Comparison of ENCODE assay signal across 3 cellular contexts in the genomic region with DNA sequence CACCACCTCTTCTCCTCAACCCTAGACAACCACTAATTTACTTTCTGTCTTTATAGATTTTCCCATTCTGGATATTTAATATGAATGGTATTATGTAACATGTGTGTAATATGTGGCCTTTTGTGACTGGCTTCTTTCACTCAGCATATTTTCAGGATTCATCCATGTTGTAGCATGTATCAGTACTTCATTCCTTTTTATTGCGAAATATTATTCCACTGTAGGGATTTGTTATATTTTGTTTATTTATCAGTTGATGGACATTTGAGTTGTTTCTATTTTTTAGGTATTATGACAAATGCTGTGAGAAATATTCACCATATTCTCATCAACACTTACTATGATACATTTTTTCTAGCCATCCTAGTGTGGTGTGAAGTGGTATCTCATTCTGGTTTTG.
TF ChIP-seq lines count a peak whose summit lies in the region.

No MANE protein-coding gene starts in this region.

TF ChIP-seq in IMR-90, 13 proteins besides CTCF, POLR2A, EP300 and RAD21:
- TF ChIP-seq MAZ (IDR thresholded peaks at IDR 0.05; ENCODE audit: borderline replicate concordance, low read depth, low read length): no peak
- peak; percentile 49 for TF ChIP-seq CEBPB (IDR thresholded peaks at IDR 0.05; ENCODE audit: low read depth, low read length)
TF ChIP-seq in IMR-90: peak in this region for 1.

TF ChIP-seq in K562, 482 proteins besides CTCF, POLR2A, EP300 and RAD21:
- TF ChIP-seq, protein P1, sequence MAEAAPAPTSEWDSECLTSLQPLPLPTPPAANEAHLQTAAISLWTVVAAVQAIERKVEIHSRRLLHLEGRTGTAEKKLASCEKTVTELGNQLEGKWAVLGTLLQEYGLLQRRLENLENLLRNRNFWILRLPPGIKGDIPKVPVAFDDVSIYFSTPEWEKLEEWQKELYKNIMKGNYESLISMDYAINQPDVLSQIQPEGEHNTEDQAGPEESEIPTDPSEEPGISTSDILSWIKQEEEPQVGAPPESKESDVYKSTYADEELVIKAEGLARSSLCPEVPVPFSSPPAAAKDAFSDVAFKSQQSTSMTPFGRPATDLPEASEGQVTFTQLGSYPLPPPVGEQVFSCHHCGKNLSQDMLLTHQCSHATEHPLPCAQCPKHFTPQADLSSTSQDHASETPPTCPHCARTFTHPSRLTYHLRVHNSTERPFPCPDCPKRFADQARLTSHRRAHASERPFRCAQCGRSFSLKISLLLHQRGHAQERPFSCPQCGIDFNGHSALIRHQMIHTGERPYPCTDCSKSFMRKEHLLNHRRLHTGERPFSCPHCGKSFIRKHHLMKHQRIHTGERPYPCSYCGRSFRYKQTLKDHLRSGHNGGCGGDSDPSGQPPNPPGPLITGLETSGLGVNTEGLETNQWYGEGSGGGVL (CRISPR knock-in tag; IDR thresholded peaks at IDR 0.05): no peak
- TF ChIP-seq CEBPG (CRISPR knock-in tag; IDR thresholded peaks at IDR 0.05) (no peak), CEBPG (tag; conservative IDR thresholded peaks at IDR 0.05 in 1 of 2, IDR thresholded peaks at IDR 0.05 in 1 of 2) (peak in 1 of 2 experiments; percentile 68; a peak in 1 of 4 replicates), FOXA3 (CRISPR knock-in tag; conservative IDR thresholded peaks at IDR 0.05 in 1 of 2, IDR thresholded peaks at IDR 0.05 in 1 of 2) (no peak), DMBX1 (CRISPR knock-in tag; IDR thresholded peaks at IDR 0.05; ENCODE audit: borderline replicate concordance) (no peak), PTBP1 (IDR thresholded peaks at IDR 0.05; ENCODE audit: low read depth, low read length) (no peak), CEBPB (tag; IDR thresholded peaks at IDR 0.05) (peak; percentile 48), ZNF274 (IDR thresholded peaks at IDR 0.05; ENCODE audit: borderline replicate concordance, low read depth, low read length) (no peak), HNRNPL (IDR thresholded peaks at IDR 0.05; ENCODE audit: low read depth, low read length) (no peak), ATF1 (CRISPR knock-in tag; IDR thresholded peaks at IDR 0.05) (no peak), ATF1 (tag; IDR thresholded peaks at IDR 0.05) (no peak)
TF ChIP-seq in K562: peak in this region for 2.

TF ChIP-seq in H1, 55 proteins besides CTCF, POLR2A, EP300 and RAD21:
- TF ChIP-seq NRF1 (IDR thresholded peaks at IDR 0.05; ENCODE audit: low read depth, low read length): no peak
- no peak for TF ChIP-seq TEAD4 (IDR thresholded peaks at IDR 0.05; ENCODE audit: low read depth, low read length)
- no peak for TF ChIP-seq KDM4A (IDR thresholded peaks at IDR 0.05; ENCODE audit: low read depth, low read length, severe bottlenecking)
- TF ChIP-seq GTF2F1 (IDR thresholded peaks at IDR 0.05; ENCODE audit: borderline replicate concordance, low read depth, low read length): no peak
- no peak for TF ChIP-seq BRCA1 (IDR thresholded peaks at IDR 0.05; ENCODE audit: low read depth, low read length)
- TF ChIP-seq CEBPB (IDR thresholded peaks at IDR 0.05; ENCODE audit: low read depth, low read length): peak; percentile 54; the same call in 1 of the 2 replicates
- TF ChIP-seq BACH1 (IDR thresholded peaks at IDR 0.05; ENCODE audit: low read length): no peak
- TF ChIP-seq, protein P2, sequence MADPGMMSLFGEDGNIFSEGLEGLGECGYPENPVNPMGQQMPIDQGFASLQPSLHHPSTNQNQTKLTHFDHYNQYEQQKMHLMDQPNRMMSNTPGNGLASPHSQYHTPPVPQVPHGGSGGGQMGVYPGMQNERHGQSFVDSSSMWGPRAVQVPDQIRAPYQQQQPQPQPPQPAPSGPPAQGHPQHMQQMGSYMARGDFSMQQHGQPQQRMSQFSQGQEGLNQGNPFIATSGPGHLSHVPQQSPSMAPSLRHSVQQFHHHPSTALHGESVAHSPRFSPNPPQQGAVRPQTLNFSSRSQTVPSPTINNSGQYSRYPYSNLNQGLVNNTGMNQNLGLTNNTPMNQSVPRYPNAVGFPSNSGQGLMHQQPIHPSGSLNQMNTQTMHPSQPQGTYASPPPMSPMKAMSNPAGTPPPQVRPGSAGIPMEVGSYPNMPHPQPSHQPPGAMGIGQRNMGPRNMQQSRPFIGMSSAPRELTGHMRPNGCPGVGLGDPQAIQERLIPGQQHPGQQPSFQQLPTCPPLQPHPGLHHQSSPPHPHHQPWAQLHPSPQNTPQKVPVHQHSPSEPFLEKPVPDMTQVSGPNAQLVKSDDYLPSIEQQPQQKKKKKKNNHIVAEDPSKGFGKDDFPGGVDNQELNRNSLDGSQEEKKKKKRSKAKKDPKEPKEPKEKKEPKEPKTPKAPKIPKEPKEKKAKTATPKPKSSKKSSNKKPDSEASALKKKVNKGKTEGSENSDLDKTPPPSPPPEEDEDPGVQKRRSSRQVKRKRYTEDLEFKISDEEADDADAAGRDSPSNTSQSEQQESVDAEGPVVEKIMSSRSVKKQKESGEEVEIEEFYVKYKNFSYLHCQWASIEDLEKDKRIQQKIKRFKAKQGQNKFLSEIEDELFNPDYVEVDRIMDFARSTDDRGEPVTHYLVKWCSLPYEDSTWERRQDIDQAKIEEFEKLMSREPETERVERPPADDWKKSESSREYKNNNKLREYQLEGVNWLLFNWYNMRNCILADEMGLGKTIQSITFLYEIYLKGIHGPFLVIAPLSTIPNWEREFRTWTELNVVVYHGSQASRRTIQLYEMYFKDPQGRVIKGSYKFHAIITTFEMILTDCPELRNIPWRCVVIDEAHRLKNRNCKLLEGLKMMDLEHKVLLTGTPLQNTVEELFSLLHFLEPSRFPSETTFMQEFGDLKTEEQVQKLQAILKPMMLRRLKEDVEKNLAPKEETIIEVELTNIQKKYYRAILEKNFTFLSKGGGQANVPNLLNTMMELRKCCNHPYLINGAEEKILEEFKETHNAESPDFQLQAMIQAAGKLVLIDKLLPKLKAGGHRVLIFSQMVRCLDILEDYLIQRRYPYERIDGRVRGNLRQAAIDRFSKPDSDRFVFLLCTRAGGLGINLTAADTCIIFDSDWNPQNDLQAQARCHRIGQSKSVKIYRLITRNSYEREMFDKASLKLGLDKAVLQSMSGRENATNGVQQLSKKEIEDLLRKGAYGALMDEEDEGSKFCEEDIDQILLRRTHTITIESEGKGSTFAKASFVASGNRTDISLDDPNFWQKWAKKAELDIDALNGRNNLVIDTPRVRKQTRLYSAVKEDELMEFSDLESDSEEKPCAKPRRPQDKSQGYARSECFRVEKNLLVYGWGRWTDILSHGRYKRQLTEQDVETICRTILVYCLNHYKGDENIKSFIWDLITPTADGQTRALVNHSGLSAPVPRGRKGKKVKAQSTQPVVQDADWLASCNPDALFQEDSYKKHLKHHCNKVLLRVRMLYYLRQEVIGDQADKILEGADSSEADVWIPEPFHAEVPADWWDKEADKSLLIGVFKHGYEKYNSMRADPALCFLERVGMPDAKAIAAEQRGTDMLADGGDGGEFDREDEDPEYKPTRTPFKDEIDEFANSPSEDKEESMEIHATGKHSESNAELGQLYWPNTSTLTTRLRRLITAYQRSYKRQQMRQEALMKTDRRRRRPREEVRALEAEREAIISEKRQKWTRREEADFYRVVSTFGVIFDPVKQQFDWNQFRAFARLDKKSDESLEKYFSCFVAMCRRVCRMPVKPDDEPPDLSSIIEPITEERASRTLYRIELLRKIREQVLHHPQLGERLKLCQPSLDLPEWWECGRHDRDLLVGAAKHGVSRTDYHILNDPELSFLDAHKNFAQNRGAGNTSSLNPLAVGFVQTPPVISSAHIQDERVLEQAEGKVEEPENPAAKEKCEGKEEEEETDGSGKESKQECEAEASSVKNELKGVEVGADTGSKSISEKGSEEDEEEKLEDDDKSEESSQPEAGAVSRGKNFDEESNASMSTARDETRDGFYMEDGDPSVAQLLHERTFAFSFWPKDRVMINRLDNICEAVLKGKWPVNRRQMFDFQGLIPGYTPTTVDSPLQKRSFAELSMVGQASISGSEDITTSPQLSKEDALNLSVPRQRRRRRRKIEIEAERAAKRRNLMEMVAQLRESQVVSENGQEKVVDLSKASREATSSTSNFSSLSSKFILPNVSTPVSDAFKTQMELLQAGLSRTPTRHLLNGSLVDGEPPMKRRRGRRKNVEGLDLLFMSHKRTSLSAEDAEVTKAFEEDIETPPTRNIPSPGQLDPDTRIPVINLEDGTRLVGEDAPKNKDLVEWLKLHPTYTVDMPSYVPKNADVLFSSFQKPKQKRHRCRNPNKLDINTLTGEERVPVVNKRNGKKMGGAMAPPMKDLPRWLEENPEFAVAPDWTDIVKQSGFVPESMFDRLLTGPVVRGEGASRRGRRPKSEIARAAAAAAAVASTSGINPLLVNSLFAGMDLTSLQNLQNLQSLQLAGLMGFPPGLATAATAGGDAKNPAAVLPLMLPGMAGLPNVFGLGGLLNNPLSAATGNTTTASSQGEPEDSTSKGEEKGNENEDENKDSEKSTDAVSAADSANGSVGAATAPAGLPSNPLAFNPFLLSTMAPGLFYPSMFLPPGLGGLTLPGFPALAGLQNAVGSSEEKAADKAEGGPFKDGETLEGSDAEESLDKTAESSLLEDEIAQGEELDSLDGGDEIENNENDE (IDR thresholded peaks at IDR 0.05; ENCODE audit: insufficient replicate concordance, low read length): no peak
- TF ChIP-seq HDAC2 (IDR thresholded peaks at IDR 0.05; ENCODE audit: borderline replicate concordance in 1 of 2, low read depth in 2 of 2, low read length in 2 of 2): no peak
